ENCODE assay signal across 6 cellular contexts in genomic region chr22:50199836-50200332, GRCh38. TPM values are rescaled to one million over a fixed set of nuclear protein-coding genes. Genes with fewer than 3 reads are reported as not detected.
DNase-seq lines count a peak whose midpoint lies in the region.

No MANE protein-coding gene starts in this region.

- DNase-seq in ELR (ENCODE audit: low read depth) (peak; percentile 45), SK-N-DZ (ENCODE audit: low spot score) (peak; percentile 45), NCI-H774 (lab: John Stamatoyannopoulos, UW) (no peak), COLO829 (ENCODE audit: low spot score) (no peak), NCI-H2196 (lab: John Stamatoyannopoulos, UW; ENCODE audit: unreplicated experiment) (no peak)

- no peaks in the 10 kb centered on the region for H3K9me3 ChIP-seq in iPS-18a (ENCODE audit: control insufficient read depth, low read depth, low read length)

- H3K9ac ChIP-seq in iPS-18a (ENCODE audit: low read length), result no peak overlapping the region

- H3K4me3 ChIP-seq in iPS-18a (ENCODE audit: low read length), result peak overlapping the region; percentile 64

- no peaks in the 10 kb centered on the region for H3K27me3 ChIP-seq in iPS-18a (ENCODE audit: control insufficient read depth, insufficient read depth, low read length)

- H3K4me1 ChIP-seq in iPS-18a (ENCODE audit: control insufficient read depth, low read depth, low read length), result peaks cover 5% of the 10 kb centered on the region

- peaks cover 11% of the 10 kb centered on the region for H3K36me3 ChIP-seq in iPS-18a (ENCODE audit: control insufficient read depth, low read depth, low read length)

- no peak overlapping the region for H3K27ac ChIP-seq in iPS-18a (ENCODE audit: low read length)

RNA-seq across cellular contexts. Expression of gene SELENOO, which starts 0.9 kb away (rescaled TPM):
- polyA plus RNA-seq in SK-N-DZ (2014; cell fraction: cytosol; rRNA removed), result 32.9 and 34.5 TPM in 2 replicates
- 120 and 155 TPM in 2 replicates for polyA plus RNA-seq in SK-N-DZ (2014; cell fraction: nucleus; rRNA removed)

RNA-seq across cellular contexts. Expression of gene TRABD, which starts 14.2 kb away (rescaled TPM):
- 51.6 and 62.9 TPM in 2 replicates for polyA plus RNA-seq in SK-N-DZ (2014; cell fraction: cytosol; rRNA removed)
- 188 and 198 TPM in 2 replicates for polyA plus RNA-seq in SK-N-DZ (2014; cell fraction: nucleus; rRNA removed)

RNA-seq across cellular contexts. Expression of gene PANX2, which starts 29.4 kb away (rescaled TPM):
- 1.7 and 2.2 TPM in 2 replicates for polyA plus RNA-seq in SK-N-DZ (2014; cell fraction: cytosol; rRNA removed)
- 1.8 and 2.6 TPM in 2 replicates for polyA plus RNA-seq in SK-N-DZ (2014; cell fraction: nucleus; rRNA removed)

RNA-seq across cellular contexts. Expression of gene TUBGCP6, which starts 44.9 kb away (rescaled TPM):
- polyA plus RNA-seq in SK-N-DZ (2014; cell fraction: cytosol; rRNA removed), result 21.2 and 23.3 TPM in 2 replicates
- 225 and 301 TPM in 2 replicates for polyA plus RNA-seq in SK-N-DZ (2014; cell fraction: nucleus; rRNA removed)

RNA-seq across cellular contexts. Expression of gene HDAC10, which starts 51.2 kb away (rescaled TPM):
- 14.2 and 18.3 TPM in 2 replicates for polyA plus RNA-seq in SK-N-DZ (2014; cell fraction: cytosol; rRNA removed)
- polyA plus RNA-seq in SK-N-DZ (2014; cell fraction: nucleus; rRNA removed), result 244 and 259 TPM in 2 replicates

Comparison
In these comparisons a context has a peak if more than half of its experiments do, and no peak if none do; other contexts are left out.
1. DNase-seq: peak in ELR (single experiment) and SK-N-DZ (single experiment); none in NCI-H774 (single experiment), COLO829 (single experiment) and NCI-H2196 (single experiment).